Comparison of ENCODE assay signal across 22 cellular contexts in genomic region chr20:29085625-29086024, GRCh38.
DNase-seq lines count a peak whose midpoint lies in the region; ATAC-seq and FAIRE-seq lines count a peak whose summit lies in the region.
"Had no signal": no experiment of that assay in that cellular context is flagged by ENCODE, and none has a peak within 500 bp of the region (broad histone marks: within the 10 kb centered on the region; RNA-seq: fewer than 3 reads in every experiment).

No MANE protein-coding gene starts in this region.

- no peaks in the 10 kb centered on the region for H3K27me3 ChIP-seq in GM23248 (replicated peaks; ENCODE audit: insufficient read depth)

- H4K20me1 ChIP-seq in GM23248 (ENCODE audit: insufficient read depth): no peaks in the 10 kb centered on the region

- no peaks in the 10 kb centered on the region for H3K4me1 Mint-ChIP-seq in activated T-cell treated with anti-CD3 and anti-CD28 coated beads, Interleukin-2, amount 50 U/mL, for 72 hours (ENCODE audit: low read depth)
- H3K4me1 Mint-ChIP-seq in activated T-cell treated with anti-CD3 and anti-CD28 coated beads, Interleukin-2, amount 50 U/mL, for 24 hours (ENCODE audit: low read depth): no peaks in the 10 kb centered on the region
- H3K4me1 Mint-ChIP-seq in stimulated activated naive B cell treated with anti-CD40 and anti-IgM and Interleukin-4, amounts not matched to agents 10 μg/mL and 1 μg/mL and 100 μg/mL, for 72 hours: no peaks in the 10 kb centered on the region
- H3K4me1 Mint-ChIP-seq: CD4-positive, alpha-beta memory T cell; GM23338; H9 had no signal

- H3K27ac ChIP-seq in GM23248: no peak overlapping the region
- H3K27ac ChIP-seq: A549 had no signal

- H3K9me3 Mint-ChIP-seq in activated T-cell treated with anti-CD3 and anti-CD28 coated beads, Interleukin-2, amount 50 U/mL, for 72 hours: peaks cover 18 to 22% of the 10 kb centered on the region in 2 donors
- H3K9me3 Mint-ChIP-seq in activated T-cell treated with anti-CD3 and anti-CD28 coated beads, Interleukin-2, amount 50 U/mL, for 24 hours: peaks cover 35% of the 10 kb centered on the region
- H3K9me3 Mint-ChIP-seq in stimulated activated naive B cell treated with anti-CD40 and anti-IgM and Interleukin-4, amounts not matched to agents 10 μg/mL and 1 μg/mL and 100 μg/mL, for 72 hours: peaks cover 16 to 26% of the 10 kb centered on the region in 2 donors

- peaks cover 3 to 8% of the 10 kb centered on the region in 2 donors for H3K36me3 Mint-ChIP-seq in activated T-cell treated with anti-CD3 and anti-CD28 coated beads, Interleukin-2, amount 50 U/mL, for 72 hours (ENCODE audit: insufficient read depth in 2 of 2)
- H3K36me3 Mint-ChIP-seq in activated T-cell treated with anti-CD3 and anti-CD28 coated beads, Interleukin-2, amount 50 U/mL, for 24 hours (ENCODE audit: low read depth): no peaks in the 10 kb centered on the region
- peaks cover 0 to 5% of the 10 kb centered on the region in 2 donors for H3K36me3 Mint-ChIP-seq in stimulated activated naive B cell treated with anti-CD40 and anti-IgM and Interleukin-4, amounts not matched to agents 10 μg/mL and 1 μg/mL and 100 μg/mL, for 72 hours

- WGBS in GM23248 (ENCODE audit: low coverage in 1 of 2, low lambda C conversion rate in 2 of 2, missing lambda C conversion rate in 2 of 2), 2 experiments: 1 to 2% methylated on average over 1 of the region's 1 CpG

- H3K36me3 ChIP-seq in GM23248 (ENCODE audit: low read depth): no peaks in the 10 kb centered on the region

- H3K9me3 ChIP-seq in GM23248 (ENCODE audit: low read depth): no peaks in the 10 kb centered on the region
- H3K9me3 ChIP-seq: A549 had no signal

- in situ Hi-C loops in GM23248 (cut with MboI): no loop called here

- no peaks in the 10 kb centered on the region for H3F3A ChIP-seq in GM23248 (ENCODE audit: insufficient read depth)

- 0 out of 2 replicates have a peak overlapping the region, but pooled peaks have one; percentile 10 for H3K9ac ChIP-seq in GM23248

- no peak overlapping the region for H2AFZ ChIP-seq in GM23248
- H2AFZ ChIP-seq: GM23338 had no signal

- no peak for ATAC-seq in activated T-cell treated with anti-CD3 and anti-CD28 coated beads, Interleukin-2, amount 50 U/mL, for 72 hours (replicated peaks in 1 of 2)
- ATAC-seq in stimulated activated naive B cell treated with anti-CD40 and anti-IgM and Interleukin-4, amounts not matched to agents 10 μg/mL and 1 μg/mL and 100 μg/mL, for 72 hours (replicated peaks): no peak
- ATAC-seq in HG03280 (IDR thresholded peaks at IDR 0.05; ENCODE audit: unreplicated experiment): no peak
- ATAC-seq: A549, GM23338, HCT116 had no signal

- no peak overlapping the region for H3K4me3 Mint-ChIP-seq in activated T-cell treated with anti-CD3 and anti-CD28 coated beads, Interleukin-2, amount 50 U/mL, for 72 hours
- H3K4me3 Mint-ChIP-seq in activated T-cell treated with anti-CD3 and anti-CD28 coated beads, Interleukin-2, amount 50 U/mL, for 24 hours: no peak overlapping the region
- H3K4me3 Mint-ChIP-seq in stimulated activated naive B cell treated with anti-CD40 and anti-IgM and Interleukin-4, amounts not matched to agents 10 μg/mL and 1 μg/mL and 100 μg/mL, for 72 hours: no peak overlapping the region
- H3K4me3 Mint-ChIP-seq: CD4-positive, alpha-beta memory T cell; GM23338; H9 had no signal

- H3K4me1 ChIP-seq in GM23248 (ENCODE audit: insufficient read depth): no peaks in the 10 kb centered on the region
- H3K4me1 ChIP-seq: A549 had no signal

- peak overlapping the region; percentile 10 for H3K27ac Mint-ChIP-seq in activated T-cell treated with anti-CD3 and anti-CD28 coated beads, Interleukin-2, amount 50 U/mL, for 72 hours
- no peak overlapping the region for H3K27ac Mint-ChIP-seq in activated T-cell treated with anti-CD3 and anti-CD28 coated beads, Interleukin-2, amount 50 U/mL, for 24 hours
- H3K27ac Mint-ChIP-seq in stimulated activated naive B cell treated with anti-CD40 and anti-IgM and Interleukin-4, amounts not matched to agents 10 μg/mL and 1 μg/mL and 100 μg/mL, for 72 hours: no peak overlapping the region
- H3K27ac Mint-ChIP-seq: CD4-positive, alpha-beta memory T cell; GM23338; H9 had no signal

- H3K4me3 ChIP-seq in GM23248: peak overlapping the region; percentile 34; the same call in 1 of the 2 replicates
- H3K4me3 ChIP-seq: A549, GM23338 had no signal

- DNase-seq in activated T-cell treated with anti-CD3 and anti-CD28 coated beads, Interleukin-2, amount 50 U/mL, for 72 hours: no peak
- no peak for DNase-seq in activated T-cell treated with anti-CD3 and anti-CD28 coated beads, Interleukin-2, amount 50 U/mL, for 24 hours
- DNase-seq in GM23248 (no peak), RCC 7860 (ENCODE audit: low spot score) (peak; percentile 16), medulla oblongata (ENCODE audit: extremely low spot score) (peak; percentile 2), AG20443 (ENCODE audit: low spot score) (no peak)
- DNase-seq in stimulated activated naive B cell treated with anti-CD40 and anti-IgM and Interleukin-4, amounts not matched to agents 10 μg/mL and 1 μg/mL and 100 μg/mL, for 72 hours: no peak
- DNase-seq: 8988T; ACHN; C1 segment of cervical spinal cord; Calu3; CD4-positive, alpha-beta memory T cell; COR-L47; DMS53; DMS79 treated with DMSO at 0.1 percent for 48 hours; H9 had no signal

- no peaks in the 10 kb centered on the region for H3K9me2 ChIP-seq in GM23248 (ENCODE audit: insufficient read depth)

- H3K27me3 Mint-ChIP-seq in activated T-cell treated with anti-CD3 and anti-CD28 coated beads, Interleukin-2, amount 50 U/mL, for 72 hours (ENCODE audit: low read depth): no peaks in the 10 kb centered on the region
- H3K27me3 Mint-ChIP-seq in activated T-cell treated with anti-CD3 and anti-CD28 coated beads, Interleukin-2, amount 50 U/mL, for 24 hours: no peaks in the 10 kb centered on the region
- no peaks in the 10 kb centered on the region for H3K27me3 Mint-ChIP-seq in stimulated activated naive B cell treated with anti-CD40 and anti-IgM and Interleukin-4, amounts not matched to agents 10 μg/mL and 1 μg/mL and 100 μg/mL, for 72 hours
- H3K27me3 Mint-ChIP-seq: CD4-positive, alpha-beta memory T cell had no signal

- H3K4me2 ChIP-seq in GM23248 (ENCODE audit: unreplicated experiment): no peak overlapping the region
- H3K4me2 ChIP-seq: A549, GM23338 had no signal

- no peaks in the 10 kb centered on the region for H3K79me2 ChIP-seq in GM23248 (ENCODE audit: insufficient read depth)

- FAIRE-seq in RCC 7860 (lab: Jason Lieb, UNC): no peak
- FAIRE-seq: A549, G401.6, GM12892 had no signal

Comparison
In these comparisons a context has a peak if more than half of its experiments do, and no peak if none do; other contexts are left out.
1. DNase-seq: peak in RCC 7860 (single experiment) and medulla oblongata (single experiment); none in activated T-cell treated with anti-CD3 and anti-CD28 coated beads, Interleukin-2, amount 50 U/mL, for 72 hours (0 of 2), activated T-cell treated with anti-CD3 and anti-CD28 coated beads, Interleukin-2, amount 50 U/mL, for 24 hours (single experiment), GM23248 (single experiment), stimulated activated naive B cell treated with anti-CD40 and anti-IgM and Interleukin-4, amounts not matched to agents 10 μg/mL and 1 μg/mL and 100 μg/mL, for 72 hours (single experiment) and AG20443 (single experiment).